16 cellular contexts compared by ENCODE assay signal in the genomic region with DNA sequence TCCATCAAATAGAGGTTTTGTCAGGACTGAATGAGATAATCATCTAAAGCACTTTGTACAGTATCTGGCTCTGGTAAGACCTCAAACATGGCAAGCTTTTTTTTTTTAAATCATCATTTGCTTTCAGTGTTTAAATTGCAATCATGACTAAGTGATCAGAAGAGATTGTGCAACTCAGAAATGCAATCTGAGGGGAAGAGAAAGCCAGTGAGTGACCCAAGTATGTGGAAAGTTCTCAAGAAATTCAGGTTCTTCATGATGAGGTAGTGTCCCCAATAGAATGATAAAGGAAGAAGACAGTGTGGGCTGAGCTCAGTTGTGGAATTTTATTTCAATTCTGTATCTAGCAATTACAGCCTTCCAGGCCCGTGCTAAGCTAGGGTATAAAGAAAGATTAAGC.
"Had no signal": no experiment of that assay in that cellular context is flagged by ENCODE, and none has a peak within 500 bp of the region (broad histone marks: within the 10 kb centered on the region; RNA-seq: fewer than 3 reads in every experiment).

No MANE protein-coding gene starts in this region.

- H3K27me3 ChIP-seq: hepatocyte, stomach, uterus had no signal

- H3K36me3 ChIP-seq: adrenal gland, stomach, thoracic aorta, uterus had no signal

- H3K4me1 ChIP-seq: adrenal gland, stomach, uterus had no signal

- H3K27ac ChIP-seq: adrenal gland, epithelial cell of prostate, hepatocyte, skin epidermis, stomach, thoracic aorta, uterus had no signal

- H3K9me3 ChIP-seq: adrenal gland, stomach, thoracic aorta, uterus had no signal

- H3K4me3 ChIP-seq: adrenal gland, hepatocyte, skin epidermis, stomach, thoracic aorta, uterus had no signal

- ATAC-seq: activated T-helper 17 cell treated with anti-CD3 and anti-CD28 coated beads, Interleukin-2, amount 50 U/mL, for 72 hours had no signal

- DNase-seq: activated CD4-positive, alpha-beta T cell treated with anti-CD3 and anti-CD28 coated beads, Interleukin-2, amount 10 ng/mL, durations not matched to agents 24 days and 14 days; activated CD8-positive, alpha-beta memory T cell treated with anti-CD3 and anti-CD28 coated beads for 24 hours; activated naive CD4-positive, alpha-beta T cell treated with anti-CD3 and anti-CD28 coated beads, Interleukin-2, amount 10 ng/mL, durations not matched to agents 7 days and 5 days; adrenal gland; cortex of kidney; effector CD8-positive, alpha-beta T cell; kidney glomerular epithelial cell; mesendoderm; stomach; T1000; uterus had no signal
